Comparison of ENCODE assay signal across 9 cellular contexts in the genomic region with DNA sequence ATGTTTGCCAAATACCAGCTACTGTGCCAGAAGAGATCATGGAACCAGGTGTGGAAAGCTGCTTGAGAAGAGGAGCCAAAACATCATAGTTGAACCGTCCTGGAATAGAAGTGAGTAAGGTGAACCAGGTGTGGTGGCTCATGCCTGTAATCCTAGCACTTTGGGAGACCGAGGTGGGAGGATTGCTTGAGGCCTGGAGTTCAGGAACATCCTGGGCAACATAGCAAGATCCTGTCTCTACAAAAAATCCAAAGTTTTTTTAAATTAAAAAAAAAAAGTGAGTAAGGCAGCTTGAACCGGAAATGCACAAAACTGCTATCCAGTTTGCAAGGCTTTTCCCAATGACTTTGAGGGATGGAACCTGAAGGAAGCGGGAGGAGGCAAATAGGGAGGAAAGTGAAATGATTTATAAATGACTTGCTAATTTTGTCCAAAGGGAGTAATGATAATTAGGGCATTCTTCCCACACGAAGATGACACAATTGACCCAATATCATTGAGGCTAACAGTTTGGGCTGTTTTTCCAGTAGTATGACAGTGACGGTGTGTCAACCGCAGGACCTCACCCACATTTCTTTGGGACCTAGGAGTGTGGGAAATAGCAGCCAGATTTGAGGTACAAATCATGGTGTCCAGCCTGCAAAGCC. TPM values are rescaled to one million over a fixed set of nuclear protein-coding genes. Genes with fewer than 3 reads are reported as not detected.
DNase-seq lines count a peak whose midpoint lies in the region; ATAC-seq and TF ChIP-seq lines count a peak whose summit lies in the region.
"Had no signal": no experiment of that assay in that cellular context is flagged by ENCODE, and none has a peak within 500 bp of the region (broad histone marks: within the 10 kb centered on the region; RNA-seq: fewer than 3 reads in every experiment).

No MANE protein-coding gene starts in this region.

- H3K4me1 ChIP-seq in colonic mucosa: no peaks in the 10 kb centered on the region
- H3K4me1 ChIP-seq in mucosa of rectum (ENCODE audit: control insufficient read depth in 2 of 2, insufficient read depth in 2 of 2, low read length in 2 of 2): peaks cover 22 to 40% of the 10 kb centered on the region in 2 donors
- peaks cover 12 to 49% of the 10 kb centered on the region in 2 donors for H3K4me1 ChIP-seq in thoracic aorta (ENCODE audit: control insufficient read depth in 1 of 2, low read depth in 2 of 2)

- intact Hi-C loops in colonic mucosa (cut with DNase I): loop anchor here (5.0 kb wide), 1 partner anchor 66 kb away; no protein-coding TSS in a partner anchor

- H3K9ac ChIP-seq in colonic mucosa (ENCODE audit: low read depth in 2 of 2, low read length in 2 of 2) (peak overlapping the region in 1 of 2 donors; percentile 78), mucosa of rectum (ENCODE audit: low read depth in 1 of 2, low read length in 2 of 2) (peak overlapping the region; percentile 77 to 95)

- no peaks in the 10 kb centered on the region for H3K9me3 Mint-ChIP-seq in T-helper 1 cell treated with Interleukin-12 subunit alpha and Interleukin-12 subunit beta and Interleukin-4 antibody, amounts not matched to agents 30 μg/mL and 1 μg/mL, for 36 hours

- DNase-seq in T-helper 1 cell (no peak), colonic mucosa (no peak), thoracic aorta (ENCODE audit: low spot score) (no peak), NCI-H1930 (lab: John Stamatoyannopoulos, UW) (no peak), NCI-H1694 treated with DMSO at 0.1 percent for 48 hours (lab: John Stamatoyannopoulos, UW) (no peak)

- peaks cover 56% of the 10 kb centered on the region for H3K27me3 Mint-ChIP-seq in T-helper 1 cell treated with Interleukin-12 subunit alpha and Interleukin-12 subunit beta and Interleukin-4 antibody, amounts not matched to agents 30 μg/mL and 1 μg/mL, for 36 hours (ENCODE audit: low read depth)

- H3K4me3 ChIP-seq in colonic mucosa (peak overlapping the region; percentile 74), mucosa of rectum (ENCODE audit: low read length in 2 of 2) (peak overlapping the region; percentile 50 to 77), thoracic aorta (peak overlapping the region; percentile 92)

- peak overlapping the region; percentile 82 for H3K4me3 Mint-ChIP-seq in T-helper 1 cell treated with Interleukin-12 subunit alpha and Interleukin-12 subunit beta and Interleukin-4 antibody, amounts not matched to agents 30 μg/mL and 1 μg/mL, for 36 hours

- peaks cover 4% of the 10 kb centered on the region for H3K36me3 Mint-ChIP-seq in T-helper 1 cell treated with Interleukin-12 subunit alpha and Interleukin-12 subunit beta and Interleukin-4 antibody, amounts not matched to agents 30 μg/mL and 1 μg/mL, for 36 hours (ENCODE audit: low read depth)

- H3K9me3 ChIP-seq in colonic mucosa (no peaks in the 10 kb centered on the region), mucosa of rectum (ENCODE audit: control insufficient read depth in 2 of 2, low read length in 2 of 2) (no peaks in the 10 kb centered on the region), thoracic aorta (no peaks in the 10 kb centered on the region)

- H3K27ac ChIP-seq in colonic mucosa (peak overlapping the region; percentile 98), mucosa of rectum (ENCODE audit: low read depth in 2 of 2, low read length in 2 of 2) (peak overlapping the region; percentile 93 to 95), thoracic aorta (peak overlapping the region; percentile 99)
- H3K27ac ChIP-seq: VCaP had no signal

- H3K36me3 ChIP-seq in colonic mucosa (no peaks in the 10 kb centered on the region), mucosa of rectum (ENCODE audit: control insufficient read depth in 2 of 2, insufficient read depth in 2 of 2, low read length in 2 of 2) (peaks cover 0 to 2% of the 10 kb centered on the region in 2 donors), thoracic aorta (no peaks in the 10 kb centered on the region)

- H3K27me3 ChIP-seq in colonic mucosa (no peaks in the 10 kb centered on the region), mucosa of rectum (ENCODE audit: control insufficient read depth in 2 of 2, insufficient read depth in 2 of 2, low read length in 2 of 2) (no peaks in the 10 kb centered on the region), thoracic aorta (replicated peaks; ENCODE audit: insufficient read depth) (no peaks in the 10 kb centered on the region)

- no peak for ATAC-seq in thoracic aorta (ENCODE audit: insufficient number of reproducible peaks, low FRiP score, low read depth)
- no peak for ATAC-seq in GM19395 (IDR thresholded peaks at IDR 0.05; ENCODE audit: unreplicated experiment)

- peaks cover 9% of the 10 kb centered on the region for H3K4me1 Mint-ChIP-seq in T-helper 1 cell treated with Interleukin-12 subunit alpha and Interleukin-12 subunit beta and Interleukin-4 antibody, amounts not matched to agents 30 μg/mL and 1 μg/mL, for 36 hours (ENCODE audit: low read depth)

- TF ChIP-seq CTCF in colonic mucosa (IDR thresholded peaks at IDR 0.05) (no peak), thoracic aorta (IDR thresholded peaks at IDR 0.05) (no peak)

- no peak overlapping the region for H3K27ac Mint-ChIP-seq in T-helper 1 cell treated with Interleukin-12 subunit alpha and Interleukin-12 subunit beta and Interleukin-4 antibody, amounts not matched to agents 30 μg/mL and 1 μg/mL, for 36 hours

RNA-seq across cellular contexts. Expression of a gene that starts 1.5 kb away (rescaled TPM):
- total RNA-seq in colonic mucosa: 100 to 1,000 TPM; 117 to 164 TPM
- total RNA-seq in thoracic aorta: 100 to 1,000 TPM; 225 to 257 TPM
